22 cellular contexts compared by ENCODE assay signal in genomic region chr13:31870511-31870910, GRCh38.
DNase-seq lines count a peak whose midpoint lies in the region; ATAC-seq and TF ChIP-seq lines count a peak whose summit lies in the region.
"Had no signal": no experiment of that assay in that cellular context is flagged by ENCODE, and none has a peak within 500 bp of the region (broad histone marks: within the 10 kb centered on the region; RNA-seq: fewer than 3 reads in every experiment).

No MANE protein-coding gene starts in this region.

- ATAC-seq in T-helper 17 cell (peak; percentile 70), right lobe of liver (peak; percentile 75 to 87 (median 84)), GM19023 (IDR thresholded peaks at IDR 0.05; ENCODE audit: unreplicated experiment) (no peak), esophagus mucosa (no peak)
- ATAC-seq: GM23338 had no signal

- H2AK5ac ChIP-seq in neuronal stem cell (ENCODE audit: low read depth, low read length): no peak overlapping the region

- no peak overlapping the region for H3K14ac ChIP-seq in neuronal stem cell (ENCODE audit: low read length)

- H4K20me1 ChIP-seq in GM23248 (ENCODE audit: insufficient read depth) (no peaks in the 10 kb centered on the region), Karpas-422 (ENCODE audit: insufficient read depth, low read depth, low read length) (no peaks in the 10 kb centered on the region)

- peaks cover 4% of the 10 kb centered on the region for H3K36me3 Mint-ChIP-seq in T-helper 17 cell (ENCODE audit: low read depth)
- H3K36me3 Mint-ChIP-seq in dendritic cell treated with granulocyte-macrophage colony-stimulating factor and Interleukin-4, amounts not matched to agents 40 ng/mL and 50 ng/mL, for 4 days (ENCODE audit: low read depth): no peaks in the 10 kb centered on the region
- H3K36me3 Mint-ChIP-seq: CD8-positive, alpha-beta memory T cell had no signal

- H4K91ac ChIP-seq in neuronal stem cell (ENCODE audit: low read depth, low read length, poor library complexity): no peak overlapping the region

- H3K4me3 Mint-ChIP-seq in T-helper 17 cell: peak overlapping the region; percentile 28
- no peak overlapping the region for H3K4me3 Mint-ChIP-seq in dendritic cell treated with granulocyte-macrophage colony-stimulating factor and Interleukin-4, amounts not matched to agents 40 ng/mL and 50 ng/mL, for 4 days
- H3K4me3 Mint-ChIP-seq: CD8-positive, alpha-beta memory T cell; GM23338 had no signal

- no peak overlapping the region for H2BK15ac ChIP-seq in neuronal stem cell (ENCODE audit: low read length)

- H3K4me3 ChIP-seq in GM23248: no peak overlapping the region
- H3K4me3 ChIP-seq in right lobe of liver: no peak overlapping the region
- H3K4me3 ChIP-seq in Karpas-422 (ENCODE audit: low read length): no peak overlapping the region
- H3K4me3 ChIP-seq in neuronal stem cell (ENCODE audit: low read length in 2 of 2): no peak overlapping the region
- H3K4me3 ChIP-seq: GM23338, PC-9 had no signal

- H3K9ac ChIP-seq in GM23248 (no peak overlapping the region), Karpas-422 (ENCODE audit: low read length) (no peak overlapping the region), neuronal stem cell (ENCODE audit: low read depth, low read length, poor library complexity) (no peak overlapping the region)

- no peaks in the 10 kb centered on the region for H3F3A ChIP-seq in GM23248 (ENCODE audit: insufficient read depth)

- H3K4ac ChIP-seq in neuronal stem cell (ENCODE audit: low read length): no peak overlapping the region

- DNase-seq in GM23248 (peak; percentile 28), T-helper 17 cell (no peak), right lobe of liver (peak; percentile 27 to 82 (median 60)), Karpas-422 (no peak), neuronal stem cell (ENCODE audit: low spot score) (no peak)
- DNase-seq: ACHN; C1 segment of cervical spinal cord; CD8-positive, alpha-beta memory T cell; DMS79 treated with DMSO at 0.1 percent for 48 hours; GDM1; HCEC 1CT; NCI-H1092; NCI-H1436 treated with DMSO at 0.1 percent for 48 hours; NCI-H2029 treated with DMSO at 0.1 percent for 48 hours; NCI-H2171; NCI-H526; PC-9 had no signal

- no peak overlapping the region for H3K4me2 ChIP-seq in GM23248 (ENCODE audit: unreplicated experiment)
- no peak overlapping the region for H3K4me2 ChIP-seq in Karpas-422 (ENCODE audit: low read depth, low read length, poor library complexity, severe bottlenecking)
- H3K4me2 ChIP-seq in neuronal stem cell (ENCODE audit: insufficient read depth, low read length, poor library complexity, severe bottlenecking): no peak overlapping the region
- H3K4me2 ChIP-seq: GM23338, PC-9 had no signal

- H3K27ac Mint-ChIP-seq in T-helper 17 cell: peak overlapping the region; percentile 39
- peak overlapping the region; percentile 47 for H3K27ac Mint-ChIP-seq in dendritic cell treated with granulocyte-macrophage colony-stimulating factor and Interleukin-4, amounts not matched to agents 40 ng/mL and 50 ng/mL, for 4 days
- H3K27ac Mint-ChIP-seq: GM23338 had no signal

- H3K9me3 Mint-ChIP-seq in dendritic cell treated with granulocyte-macrophage colony-stimulating factor and Interleukin-4, amounts not matched to agents 40 ng/mL and 50 ng/mL, for 4 days: no peaks in the 10 kb centered on the region
- H3K9me3 Mint-ChIP-seq: CD8-positive, alpha-beta memory T cell; GM23338 had no signal

- no peak for TF ChIP-seq CTCF in right lobe of liver (IDR thresholded peaks at IDR 0.05)

- no peaks in the 10 kb centered on the region for H3K9me3 ChIP-seq in GM23248 (ENCODE audit: low read depth)
- H3K9me3 ChIP-seq in T-helper 17 cell (ENCODE audit: control insufficient read depth, low read length, poor library complexity, severe bottlenecking): no peaks in the 10 kb centered on the region
- H3K9me3 ChIP-seq in right lobe of liver: no peaks in the 10 kb centered on the region
- no peaks in the 10 kb centered on the region for H3K9me3 ChIP-seq in Karpas-422 (ENCODE audit: low read length)
- no peaks in the 10 kb centered on the region for H3K9me3 ChIP-seq in neuronal stem cell (replicated peaks in 1 of 2; ENCODE audit: control insufficient read depth in 2 of 2, insufficient read depth in 1 of 2, low read depth in 1 of 2, low read length in 2 of 2)

- WGBS in GM23248 (ENCODE audit: low coverage in 1 of 2, low lambda C conversion rate in 2 of 2, missing lambda C conversion rate in 2 of 2), 2 experiments: 65 to 73% methylated on average over 2 of the region's 2 CpGs
- 17% methylated on average over 2 of the region's 2 CpGs for WGBS in right lobe of liver (ENCODE audit: insufficient coverage, low coverage, low lambda C conversion rate, missing lambda C conversion rate)
- no CpG with 5 or more reads among the region's 2 CpGs for WGBS in neuronal stem cell (ENCODE audit: extremely low coverage in 2 of 2, insufficient read length in 2 of 2, insufficient replicate concordance in 1 of 2), 2 donors

- H4K8ac ChIP-seq in neuronal stem cell (ENCODE audit: low read depth, low read length): no peak overlapping the region

- no peaks in the 10 kb centered on the region for H3K79me2 ChIP-seq in GM23248 (ENCODE audit: insufficient read depth)
- no peaks in the 10 kb centered on the region for H3K79me2 ChIP-seq in Karpas-422 (ENCODE audit: low read length)

- H2BK5ac ChIP-seq in neuronal stem cell (ENCODE audit: low read length): no peak overlapping the region

- H2AFZ ChIP-seq in GM23248 (no peak overlapping the region), Karpas-422 (ENCODE audit: low read length) (no peak overlapping the region), neuronal stem cell (ENCODE audit: low read length) (no peak overlapping the region)
- H2AFZ ChIP-seq: GM23338, PC-9 had no signal

- no peaks in the 10 kb centered on the region for H3K79me1 ChIP-seq in neuronal stem cell (ENCODE audit: low read depth, low read length)

- no peak for TF ChIP-seq POLR2A in right lobe of liver (IDR thresholded peaks at IDR 0.05)

- no peaks in the 10 kb centered on the region for H3K27me3 ChIP-seq in GM23248 (replicated peaks; ENCODE audit: insufficient read depth)
- H3K27me3 ChIP-seq in right lobe of liver: no peaks in the 10 kb centered on the region
- H3K27me3 ChIP-seq in Karpas-422 (ENCODE audit: low read length): no peaks in the 10 kb centered on the region
- H3K27me3 ChIP-seq in neuronal stem cell (ENCODE audit: control insufficient read depth in 3 of 3, insufficient read depth in 3 of 3, low read depth in 1 of 3, low read length in 3 of 3): no peaks in the 10 kb centered on the region

- peaks cover 34% of the 10 kb centered on the region for H3K4me1 Mint-ChIP-seq in T-helper 17 cell
- peaks cover 24% of the 10 kb centered on the region for H3K4me1 Mint-ChIP-seq in dendritic cell treated with granulocyte-macrophage colony-stimulating factor and Interleukin-4, amounts not matched to agents 40 ng/mL and 50 ng/mL, for 4 days (ENCODE audit: low read depth)
- H3K4me1 Mint-ChIP-seq: CD8-positive, alpha-beta memory T cell had no signal

- no peak overlapping the region for H3K23ac ChIP-seq in neuronal stem cell (ENCODE audit: low read depth, low read length, poor library complexity)

- intact Hi-C loops in dendritic cell treated with granulocyte-macrophage colony-stimulating factor and Interleukin-4, amounts not matched to agents 40 ng/mL and 50 ng/mL, for 4 days (cut with micrococcal nuclease): no loop called here
- intact Hi-C loops in right lobe of liver (cut with DNase I): no loop called here

- H2BK12ac ChIP-seq in neuronal stem cell (ENCODE audit: low read length): no peak overlapping the region

- H3K4me1 ChIP-seq in GM23248 (ENCODE audit: insufficient read depth): peaks cover 8% of the 10 kb centered on the region
- H3K4me1 ChIP-seq in right lobe of liver: peaks cover 0 to 19% (median 5%) of the 10 kb centered on the region in 4 donors
- no peaks in the 10 kb centered on the region for H3K4me1 ChIP-seq in Karpas-422 (ENCODE audit: low read length)
- no peaks in the 10 kb centered on the region for H3K4me1 ChIP-seq in neuronal stem cell (ENCODE audit: control insufficient read depth in 2 of 2, insufficient read depth in 1 of 2, low read depth in 1 of 2, low read length in 2 of 2)

- H3K9me2 ChIP-seq in GM23248 (ENCODE audit: insufficient read depth) (no peaks in the 10 kb centered on the region), Karpas-422 (replicated peaks; ENCODE audit: insufficient read depth, low read length) (no peaks in the 10 kb centered on the region)

- H3K18ac ChIP-seq in neuronal stem cell (ENCODE audit: low read length): no peak overlapping the region

- in situ Hi-C loops in GM23248 (cut with MboI): no loop called here

- H3K36me3 ChIP-seq in GM23248 (ENCODE audit: low read depth): no peaks in the 10 kb centered on the region
- H3K36me3 ChIP-seq in right lobe of liver: no peaks in the 10 kb centered on the region
- no peaks in the 10 kb centered on the region for H3K36me3 ChIP-seq in Karpas-422 (ENCODE audit: insufficient read depth, low read length)
- H3K36me3 ChIP-seq in neuronal stem cell (replicated peaks in 1 of 2; ENCODE audit: control insufficient read depth in 2 of 2, insufficient read depth in 2 of 2, low read length in 2 of 2): no peaks in the 10 kb centered on the region

- no peaks in the 10 kb centered on the region for H3K27me3 Mint-ChIP-seq in T-helper 17 cell
- no peaks in the 10 kb centered on the region for H3K27me3 Mint-ChIP-seq in dendritic cell treated with granulocyte-macrophage colony-stimulating factor and Interleukin-4, amounts not matched to agents 40 ng/mL and 50 ng/mL, for 4 days

- H3K27ac ChIP-seq in GM23248 (no peak overlapping the region), right lobe of liver (no peak overlapping the region), Karpas-422 (ENCODE audit: low read length) (no peak overlapping the region), neuronal stem cell (replicated peaks; ENCODE audit: low read length) (no peak overlapping the region)
- H3K27ac ChIP-seq: PC-9, RWPE1 had no signal

- no peak overlapping the region for H2BK120ac ChIP-seq in neuronal stem cell (ENCODE audit: low read depth, low read length)

Comparison
In these comparisons a context has a peak if more than half of its experiments do, and no peak if none do; other contexts are left out.
1. DNase-seq: peak in GM23248 (single experiment) and right lobe of liver (3 of 3); none in T-helper 17 cell (0 of 3), Karpas-422 (single experiment) and neuronal stem cell (single experiment).
2. ATAC-seq: peak in T-helper 17 cell (single experiment) and right lobe of liver (4 of 4); none in GM19023 (single experiment) and esophagus mucosa (single experiment).